ENCODE assay signal across 22 cellular contexts in genomic region chr10:32048282-32048681, GRCh38. TPM values are rescaled to one million over a fixed set of nuclear protein-coding genes. Genes with fewer than 3 reads are reported as not detected.
DNase-seq lines count a peak whose midpoint lies in the region; ATAC-seq, FAIRE-seq and TF ChIP-seq lines count a peak whose summit lies in the region.
"Had no signal": no experiment of that assay in that cellular context is flagged by ENCODE, and none has a peak within 500 bp of the region (broad histone marks: within the 10 kb centered on the region; RNA-seq: fewer than 3 reads in every experiment).

No MANE protein-coding gene starts in this region.

- no peaks in the 10 kb centered on the region for H3K9me3 ChIP-seq in CD4-positive, CD25-positive, alpha-beta regulatory T cell (ENCODE audit: control insufficient read depth in 2 of 2, low read length in 2 of 2)
- H3K9me3 ChIP-seq in Loucy (ENCODE audit: insufficient read depth, low read depth, low read length) (no peaks in the 10 kb centered on the region), astrocyte (ENCODE audit: insufficient read depth, low read depth, low read length) (no peaks in the 10 kb centered on the region), left lung (no peaks in the 10 kb centered on the region)
- H3K9me3 ChIP-seq: SJSA1 had no signal

- H3K4me3 ChIP-seq in CD4-positive, CD25-positive, alpha-beta regulatory T cell (ENCODE audit: low read depth, low read length), result peak overlapping the region; percentile 20
- H3K4me3 ChIP-seq in Loucy (ENCODE audit: low read length, poor library complexity, severe bottlenecking) (peak overlapping the region; percentile 92), astrocyte (ENCODE audit: insufficient read depth, low read depth, low read length) (no peak overlapping the region), left lung (no peak overlapping the region)
- H3K4me3 ChIP-seq: GM12878, SJSA1 had no signal

- no peaks in the 10 kb centered on the region for H3F3A ChIP-seq in Loucy (ENCODE audit: low read depth)

- H3K4me2 ChIP-seq in Loucy (ENCODE audit: low read depth, low read length, poor library complexity, severe bottlenecking) (peak overlapping the region; percentile 90), astrocyte (ENCODE audit: low read length) (no peak overlapping the region)

- no peaks in the 10 kb centered on the region for H3K27me3 ChIP-seq in CD4-positive, CD25-positive, alpha-beta regulatory T cell (ENCODE audit: control insufficient read depth, insufficient read depth, low read length)
- no peaks in the 10 kb centered on the region for H3K27me3 ChIP-seq in Loucy (ENCODE audit: insufficient read depth, low read length, poor library complexity, severe bottlenecking)
- H3K27me3 ChIP-seq in astrocyte (ENCODE audit: insufficient read depth, low read length), result no peaks in the 10 kb centered on the region
- H3K27me3 ChIP-seq in left lung, result no peaks in the 10 kb centered on the region
- H3K27me3 ChIP-seq: SJSA1 had no signal

- H3K4me3 Mint-ChIP-seq in CD4-positive, CD25-positive, alpha-beta regulatory T cell, result peak overlapping the region in 1 of 4 donors; percentile 3
- no peak overlapping the region for H3K4me3 Mint-ChIP-seq in astrocyte (ENCODE audit: unreplicated experiment)
- H3K4me3 Mint-ChIP-seq: CD14-positive monocyte; T-helper 1 cell treated with Interleukin-12 subunit alpha and Interleukin-12 subunit beta and Interleukin-4 antibody, amounts not matched to agents 30 μg/mL and 1 μg/mL, for 36 hours had no signal

- H3K4me1 Mint-ChIP-seq in CD4-positive, CD25-positive, alpha-beta regulatory T cell, result peaks cover 79 to 96% (median 88%) of the 10 kb centered on the region in 4 donors
- peaks cover 43% of the 10 kb centered on the region for H3K4me1 Mint-ChIP-seq in astrocyte (ENCODE audit: low read depth, unreplicated experiment)

- H3K4me1 ChIP-seq in CD4-positive, CD25-positive, alpha-beta regulatory T cell (ENCODE audit: control insufficient read depth, insufficient read depth, low read length, poor library complexity, severe bottlenecking), result peaks cover 79% of the 10 kb centered on the region
- H3K4me1 ChIP-seq in Loucy (ENCODE audit: insufficient read depth, low read length, poor library complexity, severe bottlenecking), result peaks cover 81% of the 10 kb centered on the region
- H3K4me1 ChIP-seq in astrocyte (ENCODE audit: insufficient read depth, low read length), result peaks cover 35% of the 10 kb centered on the region
- H3K4me1 ChIP-seq in left lung, result peaks cover 27 to 90% of the 10 kb centered on the region in 2 donors

- no peak for FAIRE-seq in astrocyte (lab: Jason Lieb, UNC)
- FAIRE-seq: A204.1, GM12878, H1 had no signal

- intact Hi-C loops in left lung (cut with DNase I), result no loop called here

- H3K27ac ChIP-seq in CD4-positive, CD25-positive, alpha-beta regulatory T cell (ENCODE audit: insufficient read depth, low read length, poor library complexity, severe bottlenecking), result no peak overlapping the region
- H3K27ac ChIP-seq in astrocyte (ENCODE audit: low read depth, low read length) (no peak overlapping the region), left lung (peak overlapping the region in 1 of 2 donors; percentile 1)
- H3K27ac ChIP-seq: SJSA1 had no signal

- no peak for DNase-seq in CD4-positive, CD25-positive, alpha-beta regulatory T cell
- no peak for DNase-seq in astrocyte (ENCODE audit: low read depth)
- no peak for DNase-seq in left lung
- no peak for DNase-seq in C1 segment of cervical spinal cord (lab: John Stamatoyannopoulos, UW)
- DNase-seq: DMS79 treated with DMSO at 0.1 percent for 48 hours, NCI-H1417, NCI-H1694 treated with DMSO at 0.1 percent for 48 hours, NCI-H2081 treated with DMSO at 0.1 percent for 48 hours, NCI-H446 treated with DMSO at 0.1 percent for 48 hours, NCI-H526 treated with DMSO at 0.1 percent for 48 hours had no signal

- H3K9ac ChIP-seq in Loucy (ENCODE audit: low read depth, low read length, poor library complexity, severe bottlenecking) (no peak overlapping the region), astrocyte (ENCODE audit: low read length) (no peak overlapping the region)

- peaks cover 0 to 5% (median 0%) of the 10 kb centered on the region in 7 donors for H3K9me3 Mint-ChIP-seq in CD4-positive, CD25-positive, alpha-beta regulatory T cell
- no peaks in the 10 kb centered on the region for H3K9me3 Mint-ChIP-seq in astrocyte (ENCODE audit: unreplicated experiment)
- H3K9me3 Mint-ChIP-seq: IgD-negative memory B cell; T-helper 1 cell treated with Interleukin-12 subunit alpha and Interleukin-12 subunit beta and Interleukin-4 antibody, amounts not matched to agents 30 μg/mL and 1 μg/mL, for 36 hours had no signal

- H4K20me1 ChIP-seq in Loucy (ENCODE audit: insufficient read depth, low read length, poor library complexity, severe bottlenecking), result peaks cover 100% of the 10 kb centered on the region
- H4K20me1 ChIP-seq in astrocyte (ENCODE audit: insufficient read depth, low read length), result peaks cover 97% of the 10 kb centered on the region

- H3K36me3 ChIP-seq in CD4-positive, CD25-positive, alpha-beta regulatory T cell (ENCODE audit: control insufficient read depth, insufficient read depth, low read length), result peaks cover 49% of the 10 kb centered on the region
- peaks cover 58% of the 10 kb centered on the region for H3K36me3 ChIP-seq in Loucy (ENCODE audit: insufficient read depth, low read length)
- peaks cover 29% of the 10 kb centered on the region for H3K36me3 ChIP-seq in astrocyte (ENCODE audit: insufficient read depth, low read length)
- H3K36me3 ChIP-seq in left lung, result peaks cover 0 to 42% of the 10 kb centered on the region in 2 donors

- TF ChIP-seq CTCF in Loucy (conservative IDR thresholded peaks at IDR 0.05; ENCODE audit: low read length) (no peak), astrocyte (IDR thresholded peaks at IDR 0.05; ENCODE audit: insufficient read depth, low read depth, low read length) (no peak), left lung (IDR thresholded peaks at IDR 0.05) (no peak)

- H3K27ac Mint-ChIP-seq in CD4-positive, CD25-positive, alpha-beta regulatory T cell, result no peak overlapping the region
- peak overlapping the region; percentile 48 for H3K27ac Mint-ChIP-seq in astrocyte (ENCODE audit: unreplicated experiment)
- H3K27ac Mint-ChIP-seq: T-helper 1 cell treated with Interleukin-12 subunit alpha and Interleukin-12 subunit beta and Interleukin-4 antibody, amounts not matched to agents 30 μg/mL and 1 μg/mL, for 36 hours had no signal

- no peaks in the 10 kb centered on the region for H3K9me2 ChIP-seq in Loucy (replicated peaks; ENCODE audit: low read depth, low read length)

- H2AFZ ChIP-seq in Loucy (ENCODE audit: low read length) (no peak overlapping the region), astrocyte (ENCODE audit: low read depth, low read length) (no peak overlapping the region)

- H3K27me3 Mint-ChIP-seq in CD4-positive, CD25-positive, alpha-beta regulatory T cell, result no peaks in the 10 kb centered on the region
- no peaks in the 10 kb centered on the region for H3K27me3 Mint-ChIP-seq in astrocyte (ENCODE audit: low read depth, unreplicated experiment)
- H3K27me3 Mint-ChIP-seq: IgD-negative memory B cell had no signal

- no peak for ATAC-seq in CD4-positive, CD25-positive, alpha-beta regulatory T cell (ENCODE audit: low read depth in 2 of 2)
- ATAC-seq in left lung, result peak; percentile 66
- ATAC-seq in HG03378 (IDR thresholded peaks at IDR 0.05; ENCODE audit: unreplicated experiment), result no peak
- ATAC-seq in GM18870 (IDR thresholded peaks at IDR 0.05; ENCODE audit: unreplicated experiment), result no peak
- ATAC-seq: GM12878, HCT116, Panc1 had no signal

- H3K36me3 Mint-ChIP-seq in CD4-positive, CD25-positive, alpha-beta regulatory T cell, result peaks cover 36% of the 10 kb centered on the region
- H3K36me3 Mint-ChIP-seq in astrocyte (ENCODE audit: low read depth, unreplicated experiment), result peaks cover 12% of the 10 kb centered on the region
- H3K36me3 Mint-ChIP-seq: IgD-negative memory B cell had no signal

- peaks cover 100% of the 10 kb centered on the region for H3K79me2 ChIP-seq in Loucy (ENCODE audit: insufficient read depth, low read length)
- peaks cover 100% of the 10 kb centered on the region for H3K79me2 ChIP-seq in astrocyte (ENCODE audit: insufficient read depth, low read length)

RNA-seq across cellular contexts. Expression of gene KIF5B, which starts 7.9 kb away (rescaled TPM):
- 69.0 TPM for total RNA-seq in CD4-positive, CD25-positive, alpha-beta regulatory T cell
- 10 to 100 TPM; 20.9 to 31.9 (median 24.6) TPM for polyA plus RNA-seq in CD4-positive, CD25-positive, alpha-beta regulatory T cell
- total RNA-seq in astrocyte (160 and 170 TPM in 2 replicates), left lung (100 to 1,000 TPM in 1 of 2 donors, 10 to 100 TPM in 1; 99.4 to 103 TPM)

Comparison
In these comparisons a context has a peak if more than half of its experiments do, and no peak if none do; other contexts are left out.
1. H3K4me3 ChIP-seq: peak in CD4-positive, CD25-positive, alpha-beta regulatory T cell (single experiment) and Loucy (single experiment); none in astrocyte (single experiment) and left lung (0 of 2).